Comparison of ENCODE assay signal across 26 cellular contexts in genomic region chr4:906311-907102, GRCh38. TPM values are rescaled to one million over a fixed set of nuclear protein-coding genes. Genes with fewer than 3 reads are reported as not detected.
DNase-seq lines count a peak whose midpoint lies in the region; ATAC-seq, FAIRE-seq and TF ChIP-seq lines count a peak whose summit lies in the region.
"Had no signal": no experiment of that assay in that cellular context is flagged by ENCODE, and none has a peak within 500 bp of the region (broad histone marks: within the 10 kb centered on the region; RNA-seq: fewer than 3 reads in every experiment).

No MANE protein-coding gene starts in this region.

- CTCF ChIA-PET in H1 (lab: Charles Lee; ENCODE audit: partially characterized antibody): interaction anchor here (1.3 to 2.6 kb wide), 2 partner anchors 9 to 15 kb away, joined by 4 to 7 read pairs; no protein-coding TSS in a partner anchor

- no peak overlapping the region for H2AK5ac ChIP-seq in H1 (ENCODE audit: low read depth, low read length)

- peaks cover 3 to 6% of the 10 kb centered on the region in 2 experiments for H4K20me1 ChIP-seq in H1 (replicated peaks in 1 of 2; ENCODE audit: control insufficient read depth in 1 of 2, insufficient read depth in 2 of 2, low read length in 2 of 2)

- no peak overlapping the region for H2BK5ac ChIP-seq in H1 (ENCODE audit: low read depth, low read length)

- no peak for TF ChIP-seq POLR2A in H1 (IDR thresholded peaks at IDR 0.05; ENCODE audit: control extremely low read depth in 1 of 2, low read depth in 2 of 2, low read length in 2 of 2)

- no peak overlapping the region for H2BK12ac ChIP-seq in H1 (ENCODE audit: low read depth, low read length)

- H3K9ac ChIP-seq in H1 (replicated peaks in 1 of 4; ENCODE audit: extremely low read depth in 1 of 4, low read depth in 3 of 4, low read length in 3 of 4): no peak overlapping the region; a peak in 2 of 7 replicates
- H3K9ac ChIP-seq: parathyroid adenoma had no signal

- H3K4me3 Mint-ChIP-seq in activated naive CD4-positive, alpha-beta T cell treated with anti-CD3 and anti-CD28 coated beads, Interleukin-2, amount 50 U/mL, for 24 hours: no peak overlapping the region
- H3K4me3 Mint-ChIP-seq in stimulated activated effector memory CD8-positive, alpha-beta T cell treated with anti-CD3 and anti-CD28 coated beads, Interleukin-12 subunit alpha, Interleukin-12 subunit beta, amount 100 ng/mL, for 72 hours: no peak overlapping the region
- H3K4me3 Mint-ChIP-seq: activated CD4-positive, alpha-beta T cell treated with anti-CD3 and anti-CD28 coated beads for 36 hours; activated CD8-positive, alpha-beta memory T cell treated with anti-CD3 and anti-CD28 coated beads, Interleukin-2, amount 10 ng/mL, durations not matched to agents 7 days and 5 days; activated T-helper 1 cell treated with anti-CD3 and anti-CD28 coated beads, Interleukin-12 subunit alpha, Interleukin-12 subunit beta, Interleukin-2, Interleukin-4 antibody, amounts not matched to agents 30 ng/mL and 10 ng/mL and 1 ng/mL, durations not matched to agents 14 hours and 24 hours and 36 hours; nephron had no signal

- peaks cover 0 to 4% (median 1%) of the 10 kb centered on the region in 4 experiments; a peak in 1 of 8 replicates for H3K36me3 ChIP-seq in H1 (ENCODE audit: control insufficient read depth in 2 of 4, insufficient read depth in 4 of 4, low read length in 3 of 4)

- peaks cover 0 to 4% of the 10 kb centered on the region in 2 experiments; a peak in 2 of 4 replicates for H3K79me2 ChIP-seq in H1 (ENCODE audit: control insufficient read depth in 1 of 2, insufficient read depth in 2 of 2, low read length in 2 of 2)

- peak overlapping the region; percentile 23 for H3K27ac Mint-ChIP-seq in activated naive CD4-positive, alpha-beta T cell treated with anti-CD3 and anti-CD28 coated beads, Interleukin-2, amount 50 U/mL, for 24 hours
- H3K27ac Mint-ChIP-seq in activated naive CD4-positive, alpha-beta T cell treated with anti-CD3 and anti-CD28 coated beads, Interleukin-2, amount 50 U/mL, for 72 hours: peak overlapping the region in 1 of 2 donors; percentile 87
- H3K27ac Mint-ChIP-seq in stimulated activated effector memory CD8-positive, alpha-beta T cell treated with anti-CD3 and anti-CD28 coated beads, Interleukin-12 subunit alpha, Interleukin-12 subunit beta, amount 100 ng/mL, for 72 hours: peak overlapping the region; percentile 64
- H3K27ac Mint-ChIP-seq: activated CD4-positive, alpha-beta T cell treated with anti-CD3 and anti-CD28 coated beads for 36 hours; activated CD8-positive, alpha-beta memory T cell treated with anti-CD3 and anti-CD28 coated beads, Interleukin-2, amount 10 ng/mL, durations not matched to agents 7 days and 5 days; activated T-helper 1 cell treated with anti-CD3 and anti-CD28 coated beads, Interleukin-12 subunit alpha, Interleukin-12 subunit beta, Interleukin-2, Interleukin-4 antibody, amounts not matched to agents 30 ng/mL and 10 ng/mL and 1 ng/mL, durations not matched to agents 14 hours and 24 hours and 36 hours; nephron had no signal

- peak; percentile 49 for FAIRE-seq in HTR-8/SVneo (lab: Jason Lieb, UNC)
- FAIRE-seq in H1 (lab: Jason Lieb, UNC): no peak
- FAIRE-seq: A549, H54, RCC 7860 had no signal

- no peak overlapping the region for H3K56ac ChIP-seq in H1 (replicated peaks; ENCODE audit: insufficient read length, low read depth, low read length)

- H3K23ac ChIP-seq in H1 (ENCODE audit: insufficient read length): no peak overlapping the region

- H3K9me3 ChIP-seq in H1 (ENCODE audit: insufficient read depth in 2 of 2, low read depth in 1 of 2, low read length in 1 of 2): peaks cover 0 to 10% of the 10 kb centered on the region in 2 experiments; a peak in 1 of 4 replicates
- H3K9me3 ChIP-seq: A549, left lung, right lobe of liver, upper lobe of left lung had no signal

- H3K14ac ChIP-seq in H1 (ENCODE audit: insufficient read length): no peak overlapping the region

- DNase-seq in activated naive CD4-positive, alpha-beta T cell treated with anti-CD3 and anti-CD28 coated beads, Interleukin-2, amount 50 U/mL, for 72 hours (ENCODE audit: low spot score in 2 of 2): no peak
- DNase-seq in HTR-8/SVneo (ENCODE audit: insufficient read length, low spot score) (no peak), H1 (ENCODE audit: low read depth in 1 of 2, low spot score in 2 of 2) (no peak), NCI-H1092 treated with DMSO at 0.1 percent for 48 hours (lab: John Stamatoyannopoulos, UW) (no peak), pons (ENCODE audit: low spot score) (no peak)
- DNase-seq in stimulated activated effector memory CD8-positive, alpha-beta T cell treated with anti-CD3 and anti-CD28 coated beads, Interleukin-12 subunit alpha, Interleukin-12 subunit beta, amount 100 ng/mL, for 72 hours (ENCODE audit: low spot score in 2 of 2): no peak
- DNase-seq in activated CD4-positive, CD25-positive, alpha-beta regulatory T cell (lab: John Stamatoyannopoulos, UW): no peak
- DNase-seq: activated CD4-positive, alpha-beta T cell treated with anti-CD3 and anti-CD28 coated beads for 36 hours; activated CD8-positive, alpha-beta memory T cell treated with anti-CD3 and anti-CD28 coated beads, Interleukin-2, amount 10 ng/mL, durations not matched to agents 7 days and 5 days; BE2C; DND-41; erythroblast; foreskin keratinocyte; NCI-H1694 treated with DMSO at 0.1 percent for 48 hours; NCI-H526; substantia nigra had no signal

- POLR2A ChIA-PET in H1 (lab: Charles Lee; ENCODE audit: partially characterized antibody): interaction anchor here (0.7 kb wide), 1 partner anchor 11 kb away, joined by 3 read pairs; no protein-coding TSS in a partner anchor

- H3K4me2 ChIP-seq in H1 (ENCODE audit: insufficient read depth in 1 of 2, low read depth in 2 of 2, low read length in 2 of 2): no peak overlapping the region
- H3K4me2 ChIP-seq: A549 had no signal

- no peak overlapping the region for H4K5ac ChIP-seq in H1 (ENCODE audit: insufficient read length, low read depth, low read length)

- H2BK15ac ChIP-seq in H1 (ENCODE audit: low read length): no peak overlapping the region

- no peak for TF ChIP-seq RAD21 in H1 (IDR thresholded peaks at IDR 0.05 in 1 of 2, conservative IDR thresholded peaks at IDR 0.05 in 1 of 2; ENCODE audit: low read depth in 2 of 2, low read length in 2 of 2)

- H2BK20ac ChIP-seq in H1 (ENCODE audit: low read length): no peak overlapping the region

- H3K23me2 ChIP-seq in H1 (ENCODE audit: low read depth, low read length): no peaks in the 10 kb centered on the region

- H3K27me3 ChIP-seq in H1 (replicated peaks in 1 of 4; ENCODE audit: control insufficient read depth in 3 of 4, extremely low read depth in 1 of 4, insufficient read depth in 3 of 4, low read length in 3 of 4): no peaks in the 10 kb centered on the region; a peak in 1 of 7 replicates
- H3K27me3 ChIP-seq: BE2C, foreskin keratinocyte, left lung, right lobe of liver, upper lobe of left lung had no signal

- no peak overlapping the region for H3K4me3 ChIP-seq in H1 (ENCODE audit: extremely low read depth in 1 of 4, insufficient read depth in 2 of 4, low read depth in 3 of 4, low read length in 4 of 4)
- H3K4me3 ChIP-seq: A549, left lung, right lobe of liver, upper lobe of left lung had no signal

- H3K79me1 ChIP-seq in H1 (ENCODE audit: low read depth, low read length): peaks cover 8% of the 10 kb centered on the region; the same call in 1 of the 2 replicates

- no peak overlapping the region for H3K18ac ChIP-seq in H1 (ENCODE audit: extremely low read depth, low read length)

- no peak for ATAC-seq in activated naive CD4-positive, alpha-beta T cell treated with anti-CD3 and anti-CD28 coated beads, Interleukin-2, amount 50 U/mL, for 72 hours
- ATAC-seq in stimulated activated effector memory CD8-positive, alpha-beta T cell treated with anti-CD3 and anti-CD28 coated beads, Interleukin-12 subunit alpha, Interleukin-12 subunit beta, amount 100 ng/mL, for 72 hours: no peak
- ATAC-seq: A549; activated CD4-positive, alpha-beta T cell treated with anti-CD3 and anti-CD28 coated beads for 36 hours; activated CD8-positive, alpha-beta memory T cell treated with anti-CD3 and anti-CD28 coated beads, Interleukin-2, amount 10 ng/mL, durations not matched to agents 7 days and 5 days; foreskin keratinocyte; left lung; right lobe of liver had no signal

- peak overlapping the region; percentile 3; the same call in 1 of the 2 replicates for H4K8ac ChIP-seq in H1 (ENCODE audit: extremely low read depth, insufficient read depth, low read length)

- H4K91ac ChIP-seq in H1 (replicated peaks; ENCODE audit: insufficient read length, low read length): no peak overlapping the region

- H3K36me3 Mint-ChIP-seq in activated naive CD4-positive, alpha-beta T cell treated with anti-CD3 and anti-CD28 coated beads, Interleukin-2, amount 50 U/mL, for 24 hours: peaks cover 1% of the 10 kb centered on the region
- H3K36me3 Mint-ChIP-seq in activated naive CD4-positive, alpha-beta T cell treated with anti-CD3 and anti-CD28 coated beads, Interleukin-2, amount 50 U/mL, for 72 hours: peaks cover 1 to 20% of the 10 kb centered on the region in 2 donors
- H3K36me3 Mint-ChIP-seq in stimulated activated effector memory CD8-positive, alpha-beta T cell treated with anti-CD3 and anti-CD28 coated beads, Interleukin-12 subunit alpha, Interleukin-12 subunit beta, amount 100 ng/mL, for 72 hours: peaks cover 73% of the 10 kb centered on the region

- H3K4me1 ChIP-seq in H1 (replicated peaks in 1 of 4; ENCODE audit: control insufficient read depth in 3 of 4, insufficient read depth in 4 of 4, low read length in 3 of 4): peaks cover 0 to 8% (median 0%) of the 10 kb centered on the region in 4 experiments; a peak in 3 of 7 replicates
- H3K4me1 ChIP-seq: A549, foreskin keratinocyte, parathyroid adenoma, right lobe of liver had no signal

- H3K9me3 Mint-ChIP-seq in activated naive CD4-positive, alpha-beta T cell treated with anti-CD3 and anti-CD28 coated beads, Interleukin-2, amount 50 U/mL, for 24 hours: no peaks in the 10 kb centered on the region
- H3K9me3 Mint-ChIP-seq in activated naive CD4-positive, alpha-beta T cell treated with anti-CD3 and anti-CD28 coated beads, Interleukin-2, amount 50 U/mL, for 72 hours: no peaks in the 10 kb centered on the region
- no peaks in the 10 kb centered on the region for H3K9me3 Mint-ChIP-seq in stimulated activated effector memory CD8-positive, alpha-beta T cell treated with anti-CD3 and anti-CD28 coated beads, Interleukin-12 subunit alpha, Interleukin-12 subunit beta, amount 100 ng/mL, for 72 hours
- H3K9me3 Mint-ChIP-seq: activated T-helper 1 cell treated with anti-CD3 and anti-CD28 coated beads, Interleukin-12 subunit alpha, Interleukin-12 subunit beta, Interleukin-2, Interleukin-4 antibody, amounts not matched to agents 30 ng/mL and 10 ng/mL and 1 ng/mL, durations not matched to agents 14 hours and 24 hours and 36 hours; nephron had no signal

- H3K27ac ChIP-seq in H1 (ENCODE audit: low read depth, low read length): no peak overlapping the region
- H3K27ac ChIP-seq: A549, foreskin keratinocyte, parathyroid adenoma, right lobe of liver had no signal

- H2AFZ ChIP-seq in H1 (ENCODE audit: low read length): no peak overlapping the region
- H2AFZ ChIP-seq: parathyroid adenoma had no signal

- no peaks in the 10 kb centered on the region for H3K4me1 Mint-ChIP-seq in activated naive CD4-positive, alpha-beta T cell treated with anti-CD3 and anti-CD28 coated beads, Interleukin-2, amount 50 U/mL, for 24 hours
- H3K4me1 Mint-ChIP-seq in stimulated activated effector memory CD8-positive, alpha-beta T cell treated with anti-CD3 and anti-CD28 coated beads, Interleukin-12 subunit alpha, Interleukin-12 subunit beta, amount 100 ng/mL, for 72 hours: peaks cover 13% of the 10 kb centered on the region
- H3K4me1 Mint-ChIP-seq: activated CD4-positive, alpha-beta T cell treated with anti-CD3 and anti-CD28 coated beads for 36 hours; activated CD8-positive, alpha-beta memory T cell treated with anti-CD3 and anti-CD28 coated beads, Interleukin-2, amount 10 ng/mL, durations not matched to agents 7 days and 5 days had no signal

- H2BK120ac ChIP-seq in H1 (replicated peaks; ENCODE audit: low read depth, low read length): no peak overlapping the region

- H3K27me3 Mint-ChIP-seq in activated naive CD4-positive, alpha-beta T cell treated with anti-CD3 and anti-CD28 coated beads, Interleukin-2, amount 50 U/mL, for 24 hours: no peaks in the 10 kb centered on the region
- H3K27me3 Mint-ChIP-seq: activated CD4-positive, alpha-beta T cell treated with anti-CD3 and anti-CD28 coated beads for 36 hours; activated CD8-positive, alpha-beta memory T cell treated with anti-CD3 and anti-CD28 coated beads, Interleukin-2, amount 10 ng/mL, durations not matched to agents 7 days and 5 days had no signal

- WGBS in H1 (ENCODE audit: extremely low coverage in 1 of 2, insufficient coverage in 1 of 2, insufficient read length in 1 of 2, insufficient replicate concordance in 2 of 2, low coverage in 1 of 2, low lambda C conversion rate in 2 of 2, missing lambda C conversion rate in 1 of 2), 2 experiments: 92% methylated on average over 19 of the region's 20 CpGs; no CpG with 5 or more reads in 1 of the 2 experiments

- TF ChIP-seq CTCF in H1 (IDR thresholded peaks at IDR 0.05; ENCODE audit: control extremely low read depth in 1 of 3, insufficient read depth in 1 of 3, low read depth in 1 of 3, low read length in 3 of 3): no peak

- H3K4ac ChIP-seq in H1 (replicated peaks; ENCODE audit: insufficient read length, low read depth, low read length): no peak overlapping the region

- TF ChIP-seq EP300 in H1 (IDR thresholded peaks at IDR 0.05; ENCODE audit: borderline replicate concordance in 1 of 2, low read depth in 2 of 2, low read length in 2 of 2): no peak

RNA-seq across cellular contexts. Expression of gene GAK, which starts 25.6 kb away (rescaled TPM):
- 100 to 1,000 TPM; 124 to 171 TPM for total RNA-seq in activated naive CD4-positive, alpha-beta T cell treated with anti-CD3 and anti-CD28 coated beads, Interleukin-2, amount 50 U/mL, for 72 hours
- 70.8 and 76.9 TPM in 2 replicates for total RNA-seq in H1 (2021; fragmentation: NEBNext Ultra II Directional; extraction: Animal tissue kit (Norgen Biotek cat#: 25700))
- 31.5 and 50.3 TPM in 2 replicates for polyA plus RNA-seq in H1 (2011; rRNA removed)
- 29.0 TPM for polyA plus RNA-seq in H1 (2011; cell fraction: cytosol; rRNA removed)
- polyA plus RNA-seq in H1 (2011; cell fraction: nucleus; rRNA removed): 130 TPM
- polyA plus RNA-seq in H1 (2012, experiment 1 of 2): 42.1 to 71.0 TPM (median 63.2 TPM) in 4 replicates
- polyA plus RNA-seq in H1 (2012, experiment 2 of 2): 48.2 TPM
- 54.1 TPM for polyA plus RNA-seq in H1 (2013, experiment 1 of 2)
- 49.8 TPM for polyA plus RNA-seq in H1 (2013, experiment 2 of 2)
- polyA minus RNA-seq in H1 (2011; rRNA and poly(A)+ RNA removed): 37.0 and 38.9 TPM in 2 replicates
- polyA minus RNA-seq in H1 (2011; cell fraction: cytosol; rRNA and poly(A)+ RNA removed): 24.0 TPM
- polyA minus RNA-seq in H1 (2011; cell fraction: nucleus; rRNA and poly(A)+ RNA removed): 61.0 TPM

RNA-seq across cellular contexts. Expression of gene TMEM175, which starts 25.8 kb away (rescaled TPM):
- total RNA-seq in activated naive CD4-positive, alpha-beta T cell treated with anti-CD3 and anti-CD28 coated beads, Interleukin-2, amount 50 U/mL, for 72 hours: 10 to 100 TPM; 12.1 to 13.9 TPM
- 3.0 and 4.9 TPM in 2 replicates for total RNA-seq in H1 (2021; fragmentation: NEBNext Ultra II Directional; extraction: Animal tissue kit (Norgen Biotek cat#: 25700))
- polyA plus RNA-seq in H1 (2011; rRNA removed): 20.7 and 32.8 TPM in 2 replicates
- 11.2 TPM for polyA plus RNA-seq in H1 (2011; cell fraction: cytosol; rRNA removed)
- 61.6 TPM for polyA plus RNA-seq in H1 (2011; cell fraction: nucleus; rRNA removed)
- 8.2 to 12.3 TPM (median 8.4 TPM) in 4 replicates for polyA plus RNA-seq in H1 (2012, experiment 1 of 2)
- 7.1 TPM for polyA plus RNA-seq in H1 (2012, experiment 2 of 2)
- polyA plus RNA-seq in H1 (2013, experiment 1 of 2): 9.2 TPM
- 5.8 TPM for polyA plus RNA-seq in H1 (2013, experiment 2 of 2)
- polyA minus RNA-seq in H1 (2011; rRNA and poly(A)+ RNA removed): 6.3 and 7.5 TPM in 2 replicates
- 2.9 TPM for polyA minus RNA-seq in H1 (2011; cell fraction: cytosol; rRNA and poly(A)+ RNA removed)
- polyA minus RNA-seq in H1 (2011; cell fraction: nucleus; rRNA and poly(A)+ RNA removed): 7.2 TPM
